In the genomic region with DNA sequence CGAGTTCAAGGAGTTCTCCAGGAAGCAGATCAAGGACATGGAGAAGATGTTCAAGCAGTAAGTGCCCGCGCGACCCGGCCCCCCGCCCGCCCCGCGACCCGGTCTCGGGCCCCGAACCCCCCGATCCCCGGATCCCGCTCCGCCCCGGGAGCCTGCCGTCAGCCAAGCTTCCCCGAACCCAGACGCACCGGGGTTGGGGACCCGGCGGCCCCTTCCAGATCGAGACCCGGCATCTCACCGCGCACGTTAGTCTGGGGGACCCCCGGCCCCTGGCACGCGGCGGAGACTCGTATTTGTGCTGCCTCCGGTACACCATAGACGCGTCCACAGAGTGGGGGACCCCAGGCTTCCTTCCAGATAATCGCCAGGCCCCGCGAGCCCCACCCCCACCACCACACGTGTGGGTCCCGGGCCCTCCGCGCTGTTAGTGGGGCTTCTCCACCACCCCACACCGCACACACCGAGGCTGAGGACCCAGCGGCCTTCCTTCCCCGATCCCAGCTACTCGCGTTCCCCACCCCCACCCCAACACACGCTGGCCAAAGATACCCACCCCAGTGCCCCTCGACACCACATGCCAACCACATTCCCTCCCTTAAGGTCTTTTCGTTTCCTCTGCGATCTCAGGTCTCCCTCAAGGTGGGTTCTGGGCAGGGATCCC, we compare ENCODE assay signal across 9 cellular contexts. TPM values are rescaled to one million over a fixed set of nuclear protein-coding genes. Genes with fewer than 3 reads are reported as not detected.
DNase-seq lines count a peak whose midpoint lies in the region; ATAC-seq and TF ChIP-seq lines count a peak whose summit lies in the region.
"Had no signal": no experiment of that assay in that cellular context is flagged by ENCODE, and none has a peak within 500 bp of the region (broad histone marks: within the 10 kb centered on the region; RNA-seq: fewer than 3 reads in every experiment).

No MANE protein-coding gene starts in this region.

- H3K27ac ChIP-seq in CD4-positive, alpha-beta memory T cell (ENCODE audit: low read depth, low read length) = peak overlapping the region; percentile 92
- H3K27ac ChIP-seq in HUES6 (ENCODE audit: low read depth, low read length) (no peak overlapping the region), brain microvascular endothelial cell (no peak overlapping the region)

- DNase-seq in CD4-positive, alpha-beta memory T cell = peak in 3 of 5 donors; percentile 22 to 26 (median 25)
- DNase-seq in brain microvascular endothelial cell = no peak
- DNase-seq in mucosa of descending colon = peak in 2 of 3 donors; percentile 50 to 65
- no peak for DNase-seq in OCI-M2 (lab: John Stamatoyannopoulos, UW; ENCODE audit: unreplicated experiment)
- DNase-seq in middle frontal gyrus (ENCODE audit: extremely low spot score, low spot score) = no peak
- no peak for DNase-seq in A172 (ENCODE audit: low spot score)

- H3K36me3 ChIP-seq in CD4-positive, alpha-beta memory T cell (ENCODE audit: insufficient read depth, low read length) = peaks cover 6% of the 10 kb centered on the region
- H3K36me3 ChIP-seq in HUES6 (ENCODE audit: control insufficient read depth, insufficient read depth, low read length) (no peaks in the 10 kb centered on the region), brain microvascular endothelial cell (replicated peaks) (no peaks in the 10 kb centered on the region), mucosa of descending colon (ENCODE audit: low read depth) (no peaks in the 10 kb centered on the region)

- H3K4me1 ChIP-seq in CD4-positive, alpha-beta memory T cell (ENCODE audit: insufficient read depth, low read length) = peaks cover 50% of the 10 kb centered on the region
- H3K4me1 ChIP-seq in HUES6 (ENCODE audit: control insufficient read depth, insufficient read depth, low read length) = peaks cover 29% of the 10 kb centered on the region; the same call in 1 of the 2 replicates
- H3K4me1 ChIP-seq in mucosa of descending colon (ENCODE audit: low read depth) = peaks cover 38% of the 10 kb centered on the region

- H3K27ac Mint-ChIP-seq in CD4-positive, alpha-beta memory T cell = peak overlapping the region; percentile 92 to 97 (median 96)

- no peaks in the 10 kb centered on the region for H3K27me3 Mint-ChIP-seq in CD4-positive, alpha-beta memory T cell

- intact Hi-C loops in CD4-positive, alpha-beta memory T cell (cut with micrococcal nuclease) = loop anchor here (2.0 kb wide), 1 partner anchor 114 kb away; a partner anchor contains a TSS
- intact Hi-C loops in mucosa of descending colon (cut with DNase I, micrococcal nuclease) = loop anchor here (5.0 kb wide), 2 partner anchors 73 to 88 kb away; no protein-coding TSS in a partner anchor

- H3K36me3 Mint-ChIP-seq in CD4-positive, alpha-beta memory T cell = peaks cover 4 to 29% of the 10 kb centered on the region in 2 donors

- in situ Hi-C loops in brain microvascular endothelial cell (cut with HindIII; ENCODE audit: low pct_ligation_motif_present, low sequenced_read_pairs) = loop anchor here (10.0 kb wide), 1 partner anchor 76 kb away; no protein-coding TSS in a partner anchor

- H3K9me3 Mint-ChIP-seq in CD4-positive, alpha-beta memory T cell = no peaks in the 10 kb centered on the region

- H3K9ac ChIP-seq in HUES6 (ENCODE audit: low read length) = peak overlapping the region; percentile 57

- H3K4me3 ChIP-seq in CD4-positive, alpha-beta memory T cell (ENCODE audit: low read length in 2 of 2) = peak overlapping the region; percentile 76 to 94
- peak overlapping the region; percentile 70 for H3K4me3 ChIP-seq in HUES6 (ENCODE audit: low read depth, low read length)
- H3K4me3 ChIP-seq in brain microvascular endothelial cell (ENCODE audit: low read depth, low read length) = peak overlapping the region; percentile 81
- peak overlapping the region; percentile 46 for H3K4me3 ChIP-seq in mucosa of descending colon

- ATAC-seq in mucosa of descending colon (peak; percentile 3), HG02642 (IDR thresholded peaks at IDR 0.05; ENCODE audit: poor library complexity, unreplicated experiment) (no peak)

- peak overlapping the region; percentile 89 to 95 (median 93) for H3K4me3 Mint-ChIP-seq in CD4-positive, alpha-beta memory T cell

- H3K27me3 ChIP-seq in CD4-positive, alpha-beta memory T cell (ENCODE audit: insufficient read depth, low read length) = no peaks in the 10 kb centered on the region
- peaks cover 38% of the 10 kb centered on the region for H3K27me3 ChIP-seq in HUES6 (ENCODE audit: control insufficient read depth, insufficient read depth, low read length)
- no peaks in the 10 kb centered on the region for H3K27me3 ChIP-seq in brain microvascular endothelial cell (replicated peaks)

- CTCF ChIA-PET in CD4-positive, alpha-beta memory T cell (lab: Charles Lee; ENCODE audit: partially characterized antibody) = interaction anchor here (1.0 to 2.2 kb wide), 2 partner anchors 20 to 22 kb away, joined by 4 to 8 read pairs; no protein-coding TSS in a partner anchor

- H3K4me1 Mint-ChIP-seq in CD4-positive, alpha-beta memory T cell = peaks cover 31 to 77% (median 48%) of the 10 kb centered on the region in 4 donors

- TF ChIP-seq CTCF in brain microvascular endothelial cell (IDR thresholded peaks at IDR 0.05; ENCODE audit: low read depth, low read length, missing control alignments) (no peak), mucosa of descending colon (IDR thresholded peaks at IDR 0.05) (no peak)

- POLR2A ChIA-PET in CD4-positive, alpha-beta memory T cell (lab: Charles Lee; ENCODE audit: partially characterized antibody) = interaction anchor here (0.7 to 6.2 kb wide), 9 partner anchors 9 to 478 kb away, joined by 3 to 38 read pairs (median 4); no protein-coding TSS in a partner anchor

- no peaks in the 10 kb centered on the region for H3K9me3 ChIP-seq in CD4-positive, alpha-beta memory T cell (ENCODE audit: control insufficient read depth in 1 of 2, low read length in 2 of 2)
- no peaks in the 10 kb centered on the region for H3K9me3 ChIP-seq in HUES6 (ENCODE audit: control insufficient read depth, insufficient read depth, low read depth, low read length)
- no peaks in the 10 kb centered on the region for H3K9me3 ChIP-seq in mucosa of descending colon

RNA-seq across cellular contexts. Expression of a gene that starts 0.7 kb away (rescaled TPM):
- total RNA-seq in CD4-positive, alpha-beta memory T cell = 10 to 100 TPM; 46.4 to 50.3 TPM
- polyA plus RNA-seq in CD4-positive, alpha-beta memory T cell = 10 to 100 TPM; 58.4 to 66.7 TPM
- total RNA-seq in mucosa of descending colon = 100 to 1,000 TPM in 2 of 3 donors, 10 to 100 TPM in 1; 89.5 to 197 (median 154) TPM
- 55.7 and 58.5 TPM in 2 replicates for total RNA-seq in A172 (2014; rRNA removed; shearing (Covaris generic))

RNA-seq across cellular contexts. Expression of a gene that starts 27.9 kb away (rescaled TPM):
- under 1 TPM in 1 of 2 experiments, not detected in 1; 0.17 TPM for total RNA-seq in CD4-positive, alpha-beta memory T cell
- polyA plus RNA-seq in CD4-positive, alpha-beta memory T cell = not detected
- total RNA-seq in mucosa of descending colon = not detected
- total RNA-seq in A172 (2014; rRNA removed; shearing (Covaris generic)) = not detected in 2 replicates
- total RNA-seq: NCI-H460 had no signal

RNA-seq across cellular contexts. Expression of a gene that starts 46.2 kb away (rescaled TPM):
- not detected for total RNA-seq in CD4-positive, alpha-beta memory T cell
- polyA plus RNA-seq in CD4-positive, alpha-beta memory T cell = not detected
- not detected for total RNA-seq in mucosa of descending colon
- total RNA-seq in A172 (2014; rRNA removed; shearing (Covaris generic)) = not detected in 2 replicates
- total RNA-seq: NCI-H460 had no signal

Comparison
In these comparisons a context has a peak if more than half of its experiments do, and no peak if none do; other contexts are left out.
1. DNase-seq: peak in CD4-positive, alpha-beta memory T cell (3 of 5) and mucosa of descending colon (2 of 3); none in brain microvascular endothelial cell (single experiment), OCI-M2 (single experiment), middle frontal gyrus (single experiment) and A172 (single experiment).
2. Peak in every context shown above with its lines, with median percentiles within 50 percentile points of each other: H3K4me3 ChIP-seq.